In the genomic region with DNA sequence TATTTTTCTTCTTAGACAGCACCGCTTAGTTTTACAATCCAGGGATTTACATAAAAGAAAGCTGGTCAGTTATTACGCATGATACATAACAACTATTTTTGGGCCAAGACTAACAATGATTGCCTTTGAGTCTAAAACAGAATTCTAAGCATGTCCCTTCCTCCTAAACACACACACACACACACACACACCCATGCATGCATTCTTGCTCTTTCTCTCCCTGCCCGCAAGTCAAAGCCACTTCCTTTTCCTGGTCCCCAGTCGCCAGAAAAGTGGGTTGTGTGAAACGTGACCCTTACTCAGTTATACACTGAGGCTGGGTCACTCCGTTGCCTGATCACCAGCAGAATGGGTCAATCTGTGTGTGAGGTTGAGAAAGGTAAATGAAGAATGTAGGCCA, we compare ENCODE assay signal across 12 cellular contexts. TPM values are rescaled to one million over a fixed set of nuclear protein-coding genes. Genes with fewer than 3 reads are reported as not detected.
A peak's percentile ranks its signal among the peaks of the same experiment; 100 is the strongest.
DNase-seq lines count a peak whose midpoint lies in the region; ATAC-seq and TF ChIP-seq lines count a peak whose summit lies in the region.
"Had no signal": no experiment of that assay in that cellular context is flagged by ENCODE, and none has a peak within 500 bp of the region (broad histone marks: within the 10 kb centered on the region; RNA-seq: fewer than 3 reads in every experiment).

No MANE protein-coding gene starts in this region.

- H3K27ac ChIP-seq in ACC112 (ENCODE audit: low read depth, low read length), result peak overlapping the region; percentile 60
- H3K27ac ChIP-seq in HL-60 (replicated peaks), result no peak overlapping the region
- H3K27ac ChIP-seq: lower lobe of right lung had no signal

- CTCF ChIA-PET in activated CD4-positive, alpha-beta memory T cell treated with anti-CD3 and anti-CD28 coated beads, Interleukin-2, amount 10 ng/mL, durations not matched to agents 7 days and 5 days (lab: Charles Lee), result interaction anchor here (0.6 kb wide), 1 partner anchor 122 kb away, joined by 4 read pairs; no protein-coding TSS in a partner anchor

- no peak overlapping the region for H3K27ac Mint-ChIP-seq in activated CD4-positive, alpha-beta memory T cell treated with anti-CD3 and anti-CD28 coated beads, Interleukin-2, amount 10 ng/mL, durations not matched to agents 7 days and 5 days
- H3K27ac Mint-ChIP-seq in immature natural killer cell, result no peak overlapping the region
- H3K27ac Mint-ChIP-seq: stimulated activated effector memory CD8-positive, alpha-beta T cell treated with anti-CD3 and anti-CD28 coated beads, Interleukin-12 subunit alpha, Interleukin-12 subunit beta, amount 100 ng/mL, for 72 hours had no signal

- 0 out of 2 replicates have a peak, but pooled peaks cover 3% of the 10 kb centered on the region for H3K36me3 ChIP-seq in ACC112 (ENCODE audit: insufficient read depth, low read length)

- no peak for TF ChIP-seq CTCF in HL-60 (IDR thresholded peaks at IDR 0.05; ENCODE audit: insufficient read depth, low read length)

- H3K9me3 Mint-ChIP-seq in activated CD4-positive, alpha-beta memory T cell treated with anti-CD3 and anti-CD28 coated beads, Interleukin-2, amount 10 ng/mL, durations not matched to agents 7 days and 5 days, result no peaks in the 10 kb centered on the region
- no peaks in the 10 kb centered on the region for H3K9me3 Mint-ChIP-seq in immature natural killer cell
- H3K9me3 Mint-ChIP-seq: stimulated activated effector memory CD8-positive, alpha-beta T cell treated with anti-CD3 and anti-CD28 coated beads, Interleukin-12 subunit alpha, Interleukin-12 subunit beta, amount 100 ng/mL, for 72 hours had no signal

- ATAC-seq in GM18517 (IDR thresholded peaks at IDR 0.05; ENCODE audit: unreplicated experiment), result no peak
- ATAC-seq in HG03095 (IDR thresholded peaks at IDR 0.05; ENCODE audit: unreplicated experiment), result no peak
- no peak for ATAC-seq in HG02623 (IDR thresholded peaks at IDR 0.05; ENCODE audit: unreplicated experiment)
- ATAC-seq: HCT116; stimulated activated effector memory CD8-positive, alpha-beta T cell treated with anti-CD3 and anti-CD28 coated beads, Interleukin-12 subunit alpha, Interleukin-12 subunit beta, amount 100 ng/mL, for 72 hours had no signal

- POLR2A ChIA-PET in activated CD4-positive, alpha-beta memory T cell treated with anti-CD3 and anti-CD28 coated beads, Interleukin-2, amount 10 ng/mL, durations not matched to agents 7 days and 5 days (lab: Charles Lee), result interaction anchor here (1.1 to 4.8 kb wide), 3 partner anchors 9 to 37 kb away, joined by 3 to 40 read pairs (median 6); no protein-coding TSS in a partner anchor

- H3K36me3 Mint-ChIP-seq in activated CD4-positive, alpha-beta memory T cell treated with anti-CD3 and anti-CD28 coated beads, Interleukin-2, amount 10 ng/mL, durations not matched to agents 7 days and 5 days (ENCODE audit: low read depth), result peaks cover 41% of the 10 kb centered on the region
- peaks cover 0 to 10% (median 4%) of the 10 kb centered on the region in 3 donors for H3K36me3 Mint-ChIP-seq in immature natural killer cell

- H3K4me1 Mint-ChIP-seq in activated CD4-positive, alpha-beta memory T cell treated with anti-CD3 and anti-CD28 coated beads, Interleukin-2, amount 10 ng/mL, durations not matched to agents 7 days and 5 days, result peaks cover 36% of the 10 kb centered on the region
- peaks cover 0 to 28% of the 10 kb centered on the region in 2 donors for H3K4me1 Mint-ChIP-seq in immature natural killer cell
- H3K4me1 Mint-ChIP-seq: stimulated activated effector memory CD8-positive, alpha-beta T cell treated with anti-CD3 and anti-CD28 coated beads, Interleukin-12 subunit alpha, Interleukin-12 subunit beta, amount 100 ng/mL, for 72 hours had no signal

- no peak overlapping the region for H2AFZ ChIP-seq in ACC112 (ENCODE audit: low read length, unreplicated experiment)

- H3K4me3 ChIP-seq in ACC112 (ENCODE audit: low read depth, low read length), result no peak overlapping the region
- no peak overlapping the region for H3K4me3 ChIP-seq in HL-60 (replicated peaks; ENCODE audit: insufficient read depth, low read length)
- H3K4me3 ChIP-seq: lower lobe of right lung had no signal

- H3K27me3 Mint-ChIP-seq in activated CD4-positive, alpha-beta memory T cell treated with anti-CD3 and anti-CD28 coated beads, Interleukin-2, amount 10 ng/mL, durations not matched to agents 7 days and 5 days, result no peaks in the 10 kb centered on the region
- peaks cover 4 to 37% (median 20%) of the 10 kb centered on the region in 3 donors for H3K27me3 Mint-ChIP-seq in immature natural killer cell (ENCODE audit: low read depth in 3 of 3)

- H3K4me1 ChIP-seq in ACC112 (ENCODE audit: control insufficient read depth, insufficient read depth, low read length, unreplicated experiment), result peaks cover 52% of the 10 kb centered on the region

- peaks cover 35% of the 10 kb centered on the region for H3K79me2 ChIP-seq in ACC112 (ENCODE audit: control insufficient read depth, insufficient read depth, low read length, unreplicated experiment)

- H3K4me3 Mint-ChIP-seq in activated CD4-positive, alpha-beta memory T cell treated with anti-CD3 and anti-CD28 coated beads, Interleukin-2, amount 10 ng/mL, durations not matched to agents 7 days and 5 days, result no peak overlapping the region
- no peak overlapping the region for H3K4me3 Mint-ChIP-seq in immature natural killer cell
- H3K4me3 Mint-ChIP-seq: stimulated activated effector memory CD8-positive, alpha-beta T cell treated with anti-CD3 and anti-CD28 coated beads, Interleukin-12 subunit alpha, Interleukin-12 subunit beta, amount 100 ng/mL, for 72 hours had no signal

- DNase-seq in HL-60 (ENCODE audit: low read depth in 1 of 2, low spot score in 1 of 2), result peak; percentile 68 to 70
- DNase-seq in activated CD4-positive, alpha-beta memory T cell treated with anti-CD3 and anti-CD28 coated beads, Interleukin-2, amount 10 ng/mL, durations not matched to agents 7 days and 5 days, result peak; percentile 77
- peak; percentile 68 to 74 (median 72) for DNase-seq in immature natural killer cell
- no peak for DNase-seq in DMS 273 treated with DMSO at 0.1 percent for 48 hours (lab: John Stamatoyannopoulos, UW)
- DNase-seq: lower lobe of right lung, NCI-H526 treated with DMSO at 0.1 percent for 48 hours had no signal

- H3K27me3 ChIP-seq in ACC112 (ENCODE audit: insufficient read depth, low read length), result no peaks in the 10 kb centered on the region
- H3K27me3 ChIP-seq in HL-60 (ENCODE audit: insufficient read depth, poor library complexity, severe bottlenecking), result no peaks in the 10 kb centered on the region

RNA-seq across cellular contexts. Expression of gene FYN, which starts 31.4 kb away (rescaled TPM):
- total RNA-seq in activated CD4-positive, alpha-beta memory T cell treated with anti-CD3 and anti-CD28 coated beads, Interleukin-2, amount 10 ng/mL, durations not matched to agents 7 days and 5 days, result 100 to 1,000 TPM; 201 to 208 TPM
- polyA plus RNA-seq in immature natural killer cell, result 100 to 1,000 TPM; 358 to 488 (median 414) TPM
